Comparison of ENCODE assay signal across 8 cellular contexts in genomic region chr12:124862768-124863408, GRCh38. TPM values are rescaled to one million over a fixed set of nuclear protein-coding genes. Genes with fewer than 3 reads are reported as not detected.
DNase-seq lines count a peak whose midpoint lies in the region; ATAC-seq, FAIRE-seq and TF ChIP-seq lines count a peak whose summit lies in the region.
"Had no signal": no experiment of that assay in that cellular context is flagged by ENCODE, and none has a peak within 500 bp of the region (broad histone marks: within the 10 kb centered on the region; RNA-seq: fewer than 3 reads in every experiment).

No MANE protein-coding gene starts in this region.

- peaks cover 14% of the 10 kb centered on the region for H3K4me1 Mint-ChIP-seq in activated naive CD4-positive, alpha-beta T cell treated with anti-CD3 and anti-CD28 coated beads for 36 hours (ENCODE audit: low read depth)

- peak overlapping the region; percentile 71 for H4K8ac ChIP-seq in trophoblast cell (ENCODE audit: low read depth, low read length)

- DNase-seq in GM12891 (ENCODE audit: insufficient read length, low spot score) (no peak), Right ventricle myocardium superior (no peak), trophoblast cell (peak in 1 of 2 donors; percentile 34), NCI-H2196 treated with DMSO at 0.1 percent for 48 hours (lab: John Stamatoyannopoulos, UW; ENCODE audit: unreplicated experiment) (no peak)
- DNase-seq in activated naive CD4-positive, alpha-beta T cell treated with anti-CD3 and anti-CD28 coated beads for 36 hours, result peak; percentile 45

- H3K79me2 ChIP-seq in trophoblast cell (ENCODE audit: control insufficient read depth, insufficient read depth, low read length, poor library complexity), result peaks cover 8% of the 10 kb centered on the region

- CTCF ChIA-PET in activated naive CD4-positive, alpha-beta T cell treated with anti-CD3 and anti-CD28 coated beads for 36 hours (lab: Charles Lee), result interaction anchor here (0.7 kb wide), 1 partner anchor 77 kb away, joined by 3 read pairs; no protein-coding TSS in a partner anchor

- H3K4ac ChIP-seq in trophoblast cell (ENCODE audit: low read depth, low read length), result peak overlapping the region; percentile 73

- H3K9ac ChIP-seq in trophoblast cell (ENCODE audit: low read length), result peak overlapping the region; percentile 7

- intact Hi-C loops in activated naive CD4-positive, alpha-beta T cell treated with anti-CD3 and anti-CD28 coated beads for 36 hours (cut with micrococcal nuclease), result loop anchor here (1.0 kb wide), 2 partner anchors 76 to 126 kb away; partner anchors contain the start of gene DHX37
- intact Hi-C loops in Right ventricle myocardium superior (cut with DNase I), result no loop called here

- ATAC-seq in GM21737 (IDR thresholded peaks at IDR 0.05; ENCODE audit: unreplicated experiment) (peak; percentile 14), Right ventricle myocardium superior (ENCODE audit: poor library complexity) (peak; percentile 16)

- H3K9me3 ChIP-seq in KOPT-K1 (ENCODE audit: insufficient read depth, low read length, poor library complexity, severe bottlenecking) (no peaks in the 10 kb centered on the region), trophoblast cell (ENCODE audit: insufficient read depth, low read depth, low read length) (peaks cover 2% of the 10 kb centered on the region)

- peaks cover 12% of the 10 kb centered on the region for H3K79me1 ChIP-seq in trophoblast cell (ENCODE audit: low read length)

- TF ChIP-seq POLR2A in GM12891 (IDR thresholded peaks at IDR 0.05; ENCODE audit: low read depth, low read length), result 0 out of 2 replicates have a peak, but pooled peaks have one; percentile 29

- peak overlapping the region; percentile 90 for H4K91ac ChIP-seq in trophoblast cell (ENCODE audit: low read depth, low read length)

- peak overlapping the region; percentile 87 for H2BK120ac ChIP-seq in trophoblast cell (ENCODE audit: insufficient read depth, low read length, poor library complexity)

- H3K36me3 Mint-ChIP-seq in activated naive CD4-positive, alpha-beta T cell treated with anti-CD3 and anti-CD28 coated beads for 36 hours (ENCODE audit: low read depth), result peaks cover 4% of the 10 kb centered on the region

- H3K4me1 ChIP-seq in trophoblast cell (ENCODE audit: control insufficient read depth in 1 of 2, insufficient read depth in 2 of 2, low read length in 2 of 2), result peaks cover 6 to 15% of the 10 kb centered on the region in 2 experiments

- H3K14ac ChIP-seq in trophoblast cell (ENCODE audit: low read length), result peak overlapping the region; percentile 90

- H2BK5ac ChIP-seq in trophoblast cell (ENCODE audit: low read depth, low read length, poor library complexity), result no peak overlapping the region

- H3K27me3 ChIP-seq in trophoblast cell (ENCODE audit: insufficient read depth, low read length), result no peaks in the 10 kb centered on the region

- no peak overlapping the region for H3K23ac ChIP-seq in trophoblast cell (ENCODE audit: low read length)

- H3K27me3 Mint-ChIP-seq in activated naive CD4-positive, alpha-beta T cell treated with anti-CD3 and anti-CD28 coated beads for 36 hours (ENCODE audit: low read depth), result no peaks in the 10 kb centered on the region

- peak; percentile 58 for FAIRE-seq in GM12891 (lab: Jason Lieb, UNC)
- FAIRE-seq: endometrium had no signal

- H3K4me2 ChIP-seq in trophoblast cell (ENCODE audit: low read length), result peak overlapping the region; percentile 85

- H3K27ac Mint-ChIP-seq in activated naive CD4-positive, alpha-beta T cell treated with anti-CD3 and anti-CD28 coated beads for 36 hours, result no peak overlapping the region

- H3K9me3 Mint-ChIP-seq in activated naive CD4-positive, alpha-beta T cell treated with anti-CD3 and anti-CD28 coated beads for 36 hours, result no peaks in the 10 kb centered on the region

- peak overlapping the region; percentile 81 for H2AFZ ChIP-seq in trophoblast cell (ENCODE audit: insufficient read depth, low read length, poor library complexity)

- WGBS in trophoblast cell (ENCODE audit: extremely low coverage, insufficient coverage, insufficient read length), result no CpG with 5 or more reads among the region's 22 CpGs

- H3K18ac ChIP-seq in trophoblast cell (ENCODE audit: low read length), result peak overlapping the region; percentile 97

- no peak overlapping the region for H2AK5ac ChIP-seq in trophoblast cell (ENCODE audit: low read length)

- H3K27ac ChIP-seq in KOPT-K1 (ENCODE audit: low read depth, low read length, poor library complexity, severe bottlenecking), result peak overlapping the region; percentile 72
- H3K27ac ChIP-seq in trophoblast cell (ENCODE audit: low read depth, low read length), result no peak overlapping the region

- peak overlapping the region; percentile 82 for H2BK12ac ChIP-seq in trophoblast cell (ENCODE audit: low read length)

- H4K12ac ChIP-seq in trophoblast cell (ENCODE audit: low read depth, low read length), result peak overlapping the region; percentile 61

- peak overlapping the region; percentile 77 for H3K4me3 Mint-ChIP-seq in activated naive CD4-positive, alpha-beta T cell treated with anti-CD3 and anti-CD28 coated beads for 36 hours

- H3K36me3 ChIP-seq in KOPT-K1 (ENCODE audit: insufficient read depth, low read length) (peaks cover 24% of the 10 kb centered on the region), trophoblast cell (ENCODE audit: control insufficient read depth in 1 of 2, insufficient read depth in 2 of 2, low read length in 2 of 2) (no peaks in the 10 kb centered on the region)

- H3K4me3 ChIP-seq in trophoblast cell (ENCODE audit: low read depth, low read length), result peak overlapping the region; percentile 77

TF ChIP-seq in GM12891, 5 proteins besides CTCF, POLR2A, EP300 and RAD21:
- TF ChIP-seq PAX5 (IDR thresholded peaks at IDR 0.05; ENCODE audit: insufficient read depth, low read length, severe bottlenecking) (no peak), SPI1 (IDR thresholded peaks at IDR 0.05; ENCODE audit: low read depth, low read length) (no peak), POU2F2 (IDR thresholded peaks at IDR 0.05; ENCODE audit: low read depth, low read length) (no peak), POLR2AphosphoS5 (IDR thresholded peaks at IDR 0.05; ENCODE audit: low read depth, low read length) (no peak), TAF1 (IDR thresholded peaks at IDR 0.05; ENCODE audit: low read depth, low read length) (no peak)

RNA-seq across cellular contexts. Expression of gene SCARB1, which starts 0.8 kb away (rescaled TPM):
- polyA plus RNA-seq in GM12891 (2012; ENCODE audit: low read depth, missing spikeins), result 93.0 TPM
- 10 to 100 TPM; 18.2 to 18.3 TPM for total RNA-seq in activated naive CD4-positive, alpha-beta T cell treated with anti-CD3 and anti-CD28 coated beads for 36 hours
- total RNA-seq in Right ventricle myocardium superior, result 12.7 TPM
- 102 and 105 TPM in 2 replicates for polyA plus RNA-seq in trophoblast cell (2013)

RNA-seq across cellular contexts. Expression of gene UBC, which starts 51.6 kb away (rescaled TPM):
- 1,009 TPM for polyA plus RNA-seq in GM12891 (2012; ENCODE audit: low read depth, missing spikeins)
- total RNA-seq in activated naive CD4-positive, alpha-beta T cell treated with anti-CD3 and anti-CD28 coated beads for 36 hours, result 1,000 to 10,000 TPM; 1,036 to 1,066 TPM
- 1,120 TPM for total RNA-seq in Right ventricle myocardium superior
- 1,300 and 1,363 TPM in 2 replicates for polyA plus RNA-seq in trophoblast cell (2013)
